ENCODE assay signal across 9 cellular contexts in genomic region chr17:63645775-63646491, GRCh38. TPM values are rescaled to one million over a fixed set of nuclear protein-coding genes. Genes with fewer than 3 reads are reported as not detected.
A peak's percentile ranks its signal among the peaks of the same experiment; 100 is the strongest.
DNase-seq lines count a peak whose midpoint lies in the region; ATAC-seq, FAIRE-seq and TF ChIP-seq lines count a peak whose summit lies in the region.
"Had no signal": no experiment of that assay in that cellular context is flagged by ENCODE, and none has a peak within 500 bp of the region (broad histone marks: within the 10 kb centered on the region; RNA-seq: fewer than 3 reads in every experiment).

No MANE protein-coding gene starts in this region.

- FAIRE-seq in bronchial epithelial cell (lab: Jason Lieb, UNC): peak; percentile 83

- ATAC-seq in GM19043 (IDR thresholded peaks at IDR 0.05; ENCODE audit: low read depth, unreplicated experiment) (peak; percentile 52), HG03066 (IDR thresholded peaks at IDR 0.05; ENCODE audit: low read depth, unreplicated experiment) (peak; percentile 62)
- ATAC-seq: activated T-cell treated with anti-CD3 and anti-CD28 coated beads, Interleukin-2, amount 50 U/mL, for 72 hours had no signal

- DNase-seq in AG10803 (ENCODE audit: low read depth) (peak; percentile 37), bronchial epithelial cell (ENCODE audit: low read depth) (peak; percentile 87), SW480 (ENCODE audit: low spot score) (no peak), hypothalamus (lab: John Stamatoyannopoulos, UW) (no peak), H7 (no peak), NCI-H187 (lab: John Stamatoyannopoulos, UW) (no peak)
- DNase-seq: activated T-cell treated with anti-CD3 and anti-CD28 coated beads, Interleukin-2, amount 50 U/mL, for 72 hours had no signal

- no peaks in the 10 kb centered on the region for H3K36me3 ChIP-seq in bronchial epithelial cell (ENCODE audit: control insufficient read depth, insufficient read depth, low read length)
- no peaks in the 10 kb centered on the region; the same call in 1 of the 2 replicates for H3K36me3 ChIP-seq in H7 (replicated peaks; ENCODE audit: control insufficient read depth, insufficient read depth, low read length)

- H3K27me3 ChIP-seq in bronchial epithelial cell (ENCODE audit: control insufficient read depth, insufficient read depth, low read length) (no peaks in the 10 kb centered on the region), H7 (ENCODE audit: control insufficient read depth, insufficient read depth, low read length) (no peaks in the 10 kb centered on the region)

- TF ChIP-seq CTCF in AG10803 (conservative IDR thresholded peaks at IDR 0.05; ENCODE audit: low read length): no peak
- TF ChIP-seq CTCF in bronchial epithelial cell (IDR thresholded peaks at IDR 0.05; ENCODE audit: insufficient read depth, low read length, severe bottlenecking): no peak

- H3K4me3 ChIP-seq in AG10803 (ENCODE audit: low read length) (no peak overlapping the region), bronchial epithelial cell (ENCODE audit: low read depth, low read length) (no peak overlapping the region), H7 (ENCODE audit: insufficient read depth, low read depth, low read length) (no peak overlapping the region)

RNA-seq across cellular contexts. Expression of gene MAP3K3, which starts 23.7 kb away (rescaled TPM):
- total RNA-seq in bronchial epithelial cell: 10.1 and 11.1 TPM in 2 replicates
- 37.6 and 38.2 TPM in 2 replicates for total RNA-seq in H7 (2014; rRNA removed; shearing (Covaris generic))

RNA-seq across cellular contexts. Expression of gene TACO1, which starts 45.2 kb away (rescaled TPM):
- 11.5 and 11.6 TPM in 2 replicates for total RNA-seq in bronchial epithelial cell
- total RNA-seq in H7 (2014; rRNA removed; shearing (Covaris generic)): 20.0 and 22.2 TPM in 2 replicates

RNA-seq across cellular contexts. Expression of gene LIMD2, which starts 54.0 kb away (rescaled TPM):
- 0.53 and 0.90 TPM in 2 replicates for total RNA-seq in bronchial epithelial cell
- total RNA-seq in H7 (2014; rRNA removed; shearing (Covaris generic)): 116 and 190 TPM in 2 replicates

Comparison
In these comparisons a context has a peak if more than half of its experiments do, and no peak if none do; other contexts are left out.
1. DNase-seq: peak in AG10803 (single experiment) and bronchial epithelial cell (single experiment); none in SW480 (single experiment), hypothalamus (0 of 51), H7 (single experiment) and NCI-H187 (0 of 2).
2. RNA of gene LIMD2, which starts 54.0 kb away (total RNA-seq): 116 to 190 TPM in H7; 0.53 to 0.90 TPM in bronchial epithelial cell; every median in the first group is over 10 times any median in the second.